ENCODE assay signal across 16 cellular contexts in genomic region chr5:172819569-172819968, GRCh38. TPM values are rescaled to one million over a fixed set of nuclear protein-coding genes. Genes with fewer than 3 reads are reported as not detected.
DNase-seq lines count a peak whose midpoint lies in the region; ATAC-seq and TF ChIP-seq lines count a peak whose summit lies in the region.
"Had no signal": no experiment of that assay in that cellular context is flagged by ENCODE, and none has a peak within 500 bp of the region (broad histone marks: within the 10 kb centered on the region; RNA-seq: fewer than 3 reads in every experiment).

No MANE protein-coding gene starts in this region.

- no peaks in the 10 kb centered on the region for H3K27me3 ChIP-seq in breast epithelium
- H3K27me3 ChIP-seq in duodenal mucosa (ENCODE audit: control insufficient read depth in 1 of 2, insufficient read depth in 2 of 2, low read length in 2 of 2), result no peaks in the 10 kb centered on the region
- no peaks in the 10 kb centered on the region for H3K27me3 ChIP-seq in stomach

- CTCF ChIA-PET in MCF 10A (lab: Yijun Ruan, JAX), result interaction anchor here (1.5 to 1.8 kb wide), 2 partner anchors 10 to 47 kb away, joined by 4 to 6 read pairs; no protein-coding TSS in a partner anchor

- ATAC-seq in left lobe of liver, result peak; percentile 46
- no peak for ATAC-seq in HG02852 (IDR thresholded peaks at IDR 0.05; ENCODE audit: unreplicated experiment)
- ATAC-seq in HG03565 (IDR thresholded peaks at IDR 0.05; ENCODE audit: unreplicated experiment), result no peak

- no peak for TF ChIP-seq EP300 in stomach (IDR thresholded peaks at IDR 0.05)

- POLR2A ChIA-PET in MCF 10A (lab: Yijun Ruan, JAX), result interaction anchor here (0.9 to 38.7 kb wide), 6 partner anchors 11 to 85 kb away, joined by 3 to 1263 read pairs (median 6); partner anchors contain the start of gene DUSP1

- intact Hi-C loops in MCF 10A (cut with micrococcal nuclease), result no loop called here
- intact Hi-C loops in breast epithelium (cut with DNase I; ENCODE audit: low total_unique reads), result no loop called here
- intact Hi-C loops in stomach (cut with DNase I; ENCODE audit: low total_unique reads), result no loop called here

- no peaks in the 10 kb centered on the region for H3K9me3 Mint-ChIP-seq in MCF 10A (ENCODE audit: unreplicated experiment)

- peaks cover 31% of the 10 kb centered on the region for H3K4me1 Mint-ChIP-seq in MCF 10A (ENCODE audit: insufficient read depth, unreplicated experiment)

- no peak for DNase-seq in MCF 10A (ENCODE audit: unreplicated experiment)
- DNase-seq in breast epithelium (ENCODE audit: low spot score in 2 of 2), result no peak
- DNase-seq in left lobe of liver (ENCODE audit: low spot score), result no peak
- no peak for DNase-seq in stomach
- DNase-seq in RPMI8226, result no peak
- DNase-seq: CD4-positive, alpha-beta memory T cell; Karpas-422; MM.1S; NCI-H1092 treated with DMSO at 0.1 percent for 48 hours; NCI-H2081 treated with DMSO at 0.1 percent for 48 hours; NCI-H524 had no signal

- H3K27ac Mint-ChIP-seq in MCF 10A (ENCODE audit: low read depth, unreplicated experiment), result peak overlapping the region; percentile 67
- H3K27ac Mint-ChIP-seq: B cell had no signal

- TSS peak; percentile 84 for BruUV-seq in MCF 10A (replicated peaks; lab: Mats Ljungman, UMichigan)

- H3K27ac ChIP-seq in breast epithelium (peak overlapping the region in 1 of 2 donors; percentile 68), duodenal mucosa (ENCODE audit: low read depth, low read length) (no peak overlapping the region), stomach (peak overlapping the region in 4 of 5 donors; percentile 35 to 63 (median 55))
- H3K27ac ChIP-seq: 22Rv1 had no signal

- H3K36me3 ChIP-seq in breast epithelium (no peaks in the 10 kb centered on the region), duodenal mucosa (ENCODE audit: control insufficient read depth in 1 of 2, insufficient read depth in 2 of 2, low read length in 2 of 2) (no peaks in the 10 kb centered on the region), stomach (no peaks in the 10 kb centered on the region)

- no peaks in the 10 kb centered on the region for H3K27me3 Mint-ChIP-seq in MCF 10A (ENCODE audit: insufficient read depth, unreplicated experiment)
- H3K27me3 Mint-ChIP-seq: B cell; CD4-positive, alpha-beta memory T cell had no signal

- H3K9me3 ChIP-seq in breast epithelium (no peaks in the 10 kb centered on the region), duodenal mucosa (ENCODE audit: control insufficient read depth in 1 of 2, low read length in 2 of 2) (no peaks in the 10 kb centered on the region), stomach (no peaks in the 10 kb centered on the region)

- TF ChIP-seq POLR2A in breast epithelium (IDR thresholded peaks at IDR 0.05), result no peak
- TF ChIP-seq POLR2A in stomach (IDR thresholded peaks at IDR 0.05), result no peak

- H3K4me3 Mint-ChIP-seq in MCF 10A (ENCODE audit: unreplicated experiment), result peak overlapping the region; percentile 50
- H3K4me3 Mint-ChIP-seq: B cell; CD4-positive, alpha-beta memory T cell had no signal

- TF ChIP-seq CTCF in MCF 10A (IDR thresholded peaks at IDR 0.05; ENCODE audit: unreplicated experiment), result no peak
- no peak for TF ChIP-seq CTCF in breast epithelium (IDR thresholded peaks at IDR 0.05)
- no peak for TF ChIP-seq CTCF in stomach (IDR thresholded peaks at IDR 0.05)

- H3K4me3 ChIP-seq in breast epithelium (no peak overlapping the region), duodenal mucosa (ENCODE audit: low read depth in 1 of 2, low read length in 2 of 2) (no peak overlapping the region), stomach (no peak overlapping the region)

- 83 to 95% (median 87%) methylated on average over 3 of the region's 3 CpGs for WGBS in stomach, 5 donors

- no peaks in the 10 kb centered on the region for H3K36me3 Mint-ChIP-seq in MCF 10A (ENCODE audit: insufficient read depth, unreplicated experiment)
- H3K36me3 Mint-ChIP-seq: CD4-positive, alpha-beta memory T cell had no signal

- H3K9ac ChIP-seq in duodenal mucosa (ENCODE audit: low read depth in 1 of 2, low read length in 2 of 2), result peak overlapping the region; percentile 33 to 63

- no peaks in the 10 kb centered on the region for H3K4me1 ChIP-seq in breast epithelium
- H3K4me1 ChIP-seq in duodenal mucosa (ENCODE audit: control insufficient read depth in 1 of 2, insufficient read depth in 2 of 2, low read length in 2 of 2), result peaks cover 11% of the 10 kb centered on the region in 2 donors
- peaks cover 0 to 14% (median 13%) of the 10 kb centered on the region in 4 donors for H3K4me1 ChIP-seq in stomach

RNA-seq across cellular contexts. Expression of gene ERGIC1, which starts 14.5 kb away (rescaled TPM):
- total RNA-seq in MCF 10A (2022), result 257 and 292 TPM in 2 replicates
- total RNA-seq in breast epithelium, result 100 to 1,000 TPM in 1 of 3 donors, 10 to 100 TPM in 2; 86.6 to 139 (median 95.2) TPM
- 158 TPM for total RNA-seq in left lobe of liver
- total RNA-seq in stomach, result 100 to 1,000 TPM in 4 of 5 donors, 10 to 100 TPM in 1; 98.8 to 293 (median 137) TPM
- polyA plus RNA-seq in stomach, result 10 to 100 TPM; 54.5 to 95.3 (median 83.7) TPM

RNA-seq across cellular contexts. Expression of gene DUSP1, which starts 48.6 kb away (rescaled TPM):
- total RNA-seq in MCF 10A (2022) (594 and 611 TPM in 2 replicates), breast epithelium (1,000 to 10,000 TPM in 2 of 3 donors, 100 to 1,000 TPM in 1; 752 to 1,562 (median 1,015) TPM), left lobe of liver (145 TPM), stomach (100 to 1,000 TPM; 167 to 690 (median 553) TPM)
- polyA plus RNA-seq in stomach, result 100 to 1,000 TPM in 1 of 3 donors, 10 to 100 TPM in 2; 76.4 to 136 (median 81.9) TPM
